8 cellular contexts compared by ENCODE assay signal in genomic region chr1:39738622-39739366, GRCh38. TPM values are rescaled to one million over a fixed set of nuclear protein-coding genes. Genes with fewer than 3 reads are reported as not detected.
DNase-seq lines count a peak whose midpoint lies in the region; ATAC-seq, FAIRE-seq and TF ChIP-seq lines count a peak whose summit lies in the region.

Gene PPIE (plus strand): TSS chr1:39738882. CDS start chr1:39738901, 19 bp downstream.

- TF ChIP-seq CTCF in AG09309 (IDR thresholded peaks at IDR 0.05; ENCODE audit: control insufficient read depth, insufficient read depth, low read depth, low read length, missing control alignments): no peak
- no peak for TF ChIP-seq CTCF in liver (IDR thresholded peaks at IDR 0.05; ENCODE audit: low read depth, low read length, missing input control)

- no peaks in the 10 kb centered on the region for H3K27me3 ChIP-seq in liver (ENCODE audit: control insufficient read depth in 4 of 4, insufficient read depth in 4 of 4, low read length in 3 of 4)

- ATAC-seq in HG03565 (IDR thresholded peaks at IDR 0.05; ENCODE audit: unreplicated experiment): peak; percentile 48

- H3K36me3 ChIP-seq in liver (ENCODE audit: control insufficient read depth in 4 of 4, insufficient read depth in 3 of 4, low read depth in 1 of 4, low read length in 3 of 4): peaks cover 3 to 25% (median 19%) of the 10 kb centered on the region in 4 donors

- H3K9me3 ChIP-seq in liver (ENCODE audit: control insufficient read depth in 4 of 4, low read length in 3 of 4): no peaks in the 10 kb centered on the region

- peak; percentile 98 for FAIRE-seq in GM19239 (lab: Jason Lieb, UNC)

- peak within 1 kb of the TSS; percentile 87 for H3K4me3 ChIP-seq in AG09309 (ENCODE audit: control insufficient read depth, low read depth, low read length)
- H3K4me3 ChIP-seq in liver (ENCODE audit: low read depth in 1 of 3, low read length in 3 of 3): peak within 1 kb of the TSS; percentile 83 to 99 (median 97)

- peak within 1 kb of the TSS; percentile 44 to 63 for H3K27ac ChIP-seq in liver (ENCODE audit: low read depth in 1 of 2, low read length in 2 of 2)

- peak; percentile 41 for DNase-seq in AG09309 (ENCODE audit: low read depth)
- DNase-seq in GM19239 (ENCODE audit: insufficient read length, low spot score): peak; percentile 85
- peak; percentile 70 for DNase-seq in NCI-H82 treated with DMSO at 0.1 percent for 48 hours (lab: John Stamatoyannopoulos, UW; ENCODE audit: unreplicated experiment)
- DNase-seq in activated CD4-positive, alpha-beta T cell treated with anti-CD3 and anti-CD28 coated beads, Interleukin-2, amount 50 U/mL, for 48 hours: peak; percentile 99
- DNase-seq in dermis microvascular lymphatic vessel endothelial cell (ENCODE audit: low read depth in 2 of 2): peak; percentile 74 to 88
- peak; percentile 99 for DNase-seq in stimulated activated CD4-positive, alpha-beta T cell treated with anti-CD3 and anti-CD28 coated beads, Interleukin-4, amount 100 ng/mL, for 1 hour

- no peak for TF ChIP-seq RAD21 in liver (IDR thresholded peaks at IDR 0.05)

- under 1% methylated on average over 52 of the region's 52 CpGs for WGBS in liver

- peaks cover 4 to 16% (median 14%) of the 10 kb centered on the region in 4 donors for H3K4me1 ChIP-seq in liver (ENCODE audit: control insufficient read depth in 4 of 4, insufficient read depth in 4 of 4, low read length in 3 of 4)

- peak within 1 kb of the TSS; percentile 78 to 88 for H3K9ac ChIP-seq in liver (ENCODE audit: low read depth in 1 of 2, low read length in 2 of 2)

TF ChIP-seq in liver, 16 proteins besides CTCF, POLR2A, EP300 and RAD21:
- TF ChIP-seq YY1 (IDR thresholded peaks at IDR 0.05): peak; percentile 97
- no peak for TF ChIP-seq ATF3 (IDR thresholded peaks at IDR 0.05)
- TF ChIP-seq FOXA1 (IDR thresholded peaks at IDR 0.05): no peak
- TF ChIP-seq REST (IDR thresholded peaks at IDR 0.05): no peak
- no peak for TF ChIP-seq ZBTB33 (IDR thresholded peaks at IDR 0.05)
- no peak for TF ChIP-seq EGR1 (IDR thresholded peaks at IDR 0.05; ENCODE audit: low read depth in 2 of 2)
- peak; percentile 72 to 89 for TF ChIP-seq GABPA (IDR thresholded peaks at IDR 0.05 in 1 of 2, conservative IDR thresholded peaks at IDR 0.05 in 1 of 2)
- no peak for TF ChIP-seq HNF4A (conservative IDR thresholded peaks at IDR 0.05)
- no peak for TF ChIP-seq MAX (IDR thresholded peaks at IDR 0.05)
- TF ChIP-seq JUND (IDR thresholded peaks at IDR 0.05): no peak
- TF ChIP-seq SP1 (IDR thresholded peaks at IDR 0.05): peak; percentile 16
- no peak for TF ChIP-seq TAF1 (conservative IDR thresholded peaks at IDR 0.05)
- no peak for TF ChIP-seq FOXA2 (IDR thresholded peaks at IDR 0.05)
TF ChIP-seq in liver: peak in this region for 3.

RNA-seq across cellular contexts. Expression of gene PPIE, which starts in this region (rescaled TPM):
- 37.7 and 44.0 TPM in 2 replicates for total RNA-seq in dermis microvascular lymphatic vessel endothelial cell
- total RNA-seq in liver: 10 to 100 TPM; 15.5 to 17.7 TPM
- 10 to 100 TPM; 20.8 to 23.6 TPM for polyA plus RNA-seq in liver

Comparison
In these comparisons a context has a peak if more than half of its experiments do, and no peak if none do; other contexts are left out.
1. Peak in every context shown above with its lines: DNase-seq, ATAC-seq, H3K4me3 ChIP-seq and H3K27ac ChIP-seq.
2. DNase-seq: peak in every context shown above with its lines; median percentile 99 in activated CD4-positive, alpha-beta T cell treated with anti-CD3 and anti-CD28 coated beads, Interleukin-2, amount 50 U/mL, for 48 hours; 99 in stimulated activated CD4-positive, alpha-beta T cell treated with anti-CD3 and anti-CD28 coated beads, Interleukin-4, amount 100 ng/mL, for 1 hour; 85 in GM19239; 81 in dermis microvascular lymphatic vessel endothelial cell; 70 in NCI-H82 treated with DMSO at 0.1 percent for 48 hours; 41 in AG09309.